Comparison of ENCODE assay signal across 1 cellular context in genomic region chr12:52234226-52234810, GRCh38.
TF ChIP-seq lines count a peak whose summit lies in the region.

No MANE protein-coding gene starts in this region.

TF ChIP-seq in GM23338, 12 proteins besides CTCF, POLR2A, EP300 and RAD21:
- TF ChIP-seq REST (IDR thresholded peaks at IDR 0.05; ENCODE audit: unreplicated experiment), result no peak
- TF ChIP-seq, protein P1, sequence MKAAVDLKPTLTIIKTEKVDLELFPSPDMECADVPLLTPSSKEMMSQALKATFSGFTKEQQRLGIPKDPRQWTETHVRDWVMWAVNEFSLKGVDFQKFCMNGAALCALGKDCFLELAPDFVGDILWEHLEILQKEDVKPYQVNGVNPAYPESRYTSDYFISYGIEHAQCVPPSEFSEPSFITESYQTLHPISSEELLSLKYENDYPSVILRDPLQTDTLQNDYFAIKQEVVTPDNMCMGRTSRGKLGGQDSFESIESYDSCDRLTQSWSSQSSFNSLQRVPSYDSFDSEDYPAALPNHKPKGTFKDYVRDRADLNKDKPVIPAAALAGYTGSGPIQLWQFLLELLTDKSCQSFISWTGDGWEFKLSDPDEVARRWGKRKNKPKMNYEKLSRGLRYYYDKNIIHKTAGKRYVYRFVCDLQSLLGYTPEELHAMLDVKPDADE (IDR thresholded peaks at IDR 0.05), result no peak
- TF ChIP-seq CREB1 (CRISPR knock-in tag; IDR thresholded peaks at IDR 0.05; ENCODE audit: low read depth), result no peak
- TF ChIP-seq NANOG (IDR thresholded peaks at IDR 0.05; ENCODE audit: borderline replicate concordance), result no peak
- TF ChIP-seq ZNF114 (CRISPR knock-in tag; IDR thresholded peaks at IDR 0.05), result no peak
- no peak for TF ChIP-seq ZNF331 (CRISPR knock-in tag; IDR thresholded peaks at IDR 0.05; ENCODE audit: low read depth)
- no peak for TF ChIP-seq STAT1 (IDR thresholded peaks at IDR 0.05; ENCODE audit: unreplicated experiment)
- TF ChIP-seq POLR2AphosphoS5 (IDR thresholded peaks at IDR 0.05; ENCODE audit: low read depth), result no peak
- TF ChIP-seq, protein P2, sequence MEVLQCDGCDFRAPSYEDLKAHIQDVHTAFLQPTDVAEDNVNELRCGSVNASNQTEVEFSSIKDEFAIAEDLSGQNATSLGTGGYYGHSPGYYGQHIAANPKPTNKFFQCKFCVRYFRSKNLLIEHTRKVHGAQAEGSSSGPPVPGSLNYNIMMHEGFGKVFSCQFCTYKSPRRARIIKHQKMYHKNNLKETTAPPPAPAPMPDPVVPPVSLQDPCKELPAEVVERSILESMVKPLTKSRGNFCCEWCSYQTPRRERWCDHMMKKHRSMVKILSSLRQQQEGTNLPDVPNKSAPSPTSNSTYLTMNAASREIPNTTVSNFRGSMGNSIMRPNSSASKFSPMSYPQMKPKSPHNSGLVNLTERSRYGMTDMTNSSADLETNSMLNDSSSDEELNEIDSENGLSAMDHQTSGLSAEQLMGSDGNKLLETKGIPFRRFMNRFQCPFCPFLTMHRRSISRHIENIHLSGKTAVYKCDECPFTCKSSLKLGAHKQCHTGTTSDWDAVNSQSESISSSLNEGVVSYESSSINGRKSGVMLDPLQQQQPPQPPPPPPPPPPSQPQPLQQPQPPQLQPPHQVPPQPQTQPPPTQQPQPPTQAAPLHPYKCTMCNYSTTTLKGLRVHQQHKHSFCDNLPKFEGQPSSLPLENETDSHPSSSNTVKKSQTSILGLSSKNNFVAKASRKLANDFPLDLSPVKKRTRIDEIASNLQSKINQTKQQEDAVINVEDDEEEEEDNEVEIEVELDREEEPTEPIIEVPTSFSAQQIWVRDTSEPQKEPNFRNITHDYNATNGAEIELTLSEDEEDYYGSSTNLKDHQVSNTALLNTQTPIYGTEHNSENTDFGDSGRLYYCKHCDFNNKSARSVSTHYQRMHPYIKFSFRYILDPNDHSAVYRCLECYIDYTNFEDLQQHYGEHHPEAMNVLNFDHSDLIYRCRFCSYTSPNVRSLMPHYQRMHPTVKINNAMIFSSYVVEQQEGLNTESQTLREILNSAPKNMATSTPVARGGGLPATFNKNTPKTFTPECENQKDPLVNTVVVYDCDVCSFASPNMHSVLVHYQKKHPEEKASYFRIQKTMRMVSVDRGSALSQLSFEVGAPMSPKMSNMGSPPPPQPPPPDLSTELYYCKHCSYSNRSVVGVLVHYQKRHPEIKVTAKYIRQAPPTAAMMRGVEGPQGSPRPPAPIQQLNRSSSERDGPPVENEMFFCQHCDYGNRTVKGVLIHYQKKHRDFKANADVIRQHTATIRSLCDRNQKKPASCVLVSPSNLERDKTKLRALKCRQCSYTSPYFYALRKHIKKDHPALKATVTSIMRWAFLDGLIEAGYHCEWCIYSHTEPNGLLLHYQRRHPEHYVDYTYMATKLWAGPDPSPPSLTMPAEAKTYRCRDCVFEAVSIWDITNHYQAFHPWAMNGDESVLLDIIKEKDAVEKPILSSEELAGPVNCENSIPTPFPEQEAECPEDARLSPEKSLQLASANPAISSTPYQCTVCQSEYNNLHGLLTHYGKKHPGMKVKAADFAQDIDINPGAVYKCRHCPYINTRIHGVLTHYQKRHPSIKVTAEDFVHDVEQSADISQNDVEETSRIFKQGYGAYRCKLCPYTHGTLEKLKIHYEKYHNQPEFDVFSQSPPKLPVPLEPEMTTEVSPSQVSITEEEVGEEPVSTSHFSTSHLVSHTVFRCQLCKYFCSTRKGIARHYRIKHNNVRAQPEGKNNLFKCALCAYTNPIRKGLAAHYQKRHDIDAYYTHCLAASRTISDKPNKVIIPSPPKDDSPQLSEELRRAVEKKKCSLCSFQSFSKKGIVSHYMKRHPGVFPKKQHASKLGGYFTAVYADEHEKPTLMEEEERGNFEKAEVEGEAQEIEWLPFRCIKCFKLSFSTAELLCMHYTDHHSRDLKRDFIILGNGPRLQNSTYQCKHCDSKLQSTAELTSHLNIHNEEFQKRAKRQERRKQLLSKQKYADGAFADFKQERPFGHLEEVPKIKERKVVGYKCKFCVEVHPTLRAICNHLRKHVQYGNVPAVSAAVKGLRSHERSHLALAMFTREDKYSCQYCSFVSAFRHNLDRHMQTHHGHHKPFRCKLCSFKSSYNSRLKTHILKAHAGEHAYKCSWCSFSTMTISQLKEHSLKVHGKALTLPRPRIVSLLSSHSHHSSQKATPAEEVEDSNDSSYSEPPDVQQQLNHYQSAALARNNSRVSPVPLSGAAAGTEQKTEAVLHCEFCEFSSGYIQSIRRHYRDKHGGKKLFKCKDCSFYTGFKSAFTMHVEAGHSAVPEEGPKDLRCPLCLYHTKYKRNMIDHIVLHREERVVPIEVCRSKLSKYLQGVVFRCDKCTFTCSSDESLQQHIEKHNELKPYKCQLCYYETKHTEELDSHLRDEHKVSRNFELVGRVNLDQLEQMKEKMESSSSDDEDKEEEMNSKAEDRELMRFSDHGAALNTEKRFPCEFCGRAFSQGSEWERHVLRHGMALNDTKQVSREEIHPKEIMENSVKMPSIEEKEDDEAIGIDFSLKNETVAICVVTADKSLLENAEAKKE (CRISPR knock-in tag; IDR thresholded peaks at IDR 0.05), result no peak
- no peak for TF ChIP-seq EZH2 (IDR thresholded peaks at IDR 0.05; ENCODE audit: low read depth, unreplicated experiment)
- TF ChIP-seq JUNB (IDR thresholded peaks at IDR 0.05; ENCODE audit: unreplicated experiment), result no peak
- no peak for TF ChIP-seq EZH2phosphoT487 (IDR thresholded peaks at IDR 0.05; ENCODE audit: unreplicated experiment)
TF ChIP-seq in GM23338: peak in this region for 0.
